Comparison of ENCODE assay signal across 8 cellular contexts in genomic region chr10:59362184-59362966, GRCh38. TPM values are rescaled to one million over a fixed set of nuclear protein-coding genes. Genes with fewer than 3 reads are reported as not detected.
DNase-seq lines count a peak whose midpoint lies in the region; ATAC-seq, FAIRE-seq and TF ChIP-seq lines count a peak whose summit lies in the region.

Gene FAM13C, minus strand, starts transcription at chr10:59362549. Its CDS starts 89 bp downstream, at chr10:59362460.

- ATAC-seq in A549 (peak; percentile 82 to 90), HG02623 (IDR thresholded peaks at IDR 0.05; ENCODE audit: unreplicated experiment) (no peak), HG02763 (IDR thresholded peaks at IDR 0.05; ENCODE audit: unreplicated experiment) (no peak)
- ATAC-seq in naive thymus-derived CD8-positive, alpha-beta T cell, result peak in 1 of 2 donors; percentile 56

- peaks cover 3 to 10% (median 6%) of the 10 kb centered on the region in 4 donors for H3K4me1 Mint-ChIP-seq in naive thymus-derived CD8-positive, alpha-beta T cell

- peak within 1 kb of the TSS in 1 of 2 experiments; percentile 64; a peak in 2 of 6 replicates for H3K27ac ChIP-seq in A549

- H3K36me3 Mint-ChIP-seq in naive thymus-derived CD8-positive, alpha-beta T cell, result no peaks in the 10 kb centered on the region

- POLR2A ChIA-PET in A549 (lab: Yijun Ruan, JAX), result no interaction called here
- POLR2A ChIA-PET in naive thymus-derived CD8-positive, alpha-beta T cell (lab: Charles Lee), result no interaction called here

- in situ Hi-C loops in GM13976 (cut with MboI; ENCODE audit: low sequenced_read_pairs, unreplicated experiment), result no loop called here

- TF ChIP-seq EP300 in A549 (IDR thresholded peaks at IDR 0.05), result no peak

- CTCF ChIA-PET in A549 (lab: Yijun Ruan, JAX), result no interaction called here

- H3K27ac Mint-ChIP-seq in naive thymus-derived CD8-positive, alpha-beta T cell, result peak within 1 kb of the TSS in 1 of 10 donors; percentile 14

- peak within 1 kb of the TSS; percentile 94 for H3K4me2 ChIP-seq in A549

- peaks cover 0 to 4% (median 0%) of the 10 kb centered on the region in 9 donors for H3K9me3 Mint-ChIP-seq in naive thymus-derived CD8-positive, alpha-beta T cell

- H3K9me3 ChIP-seq in A549, result no peaks in the 10 kb centered on the region

- peaks cover 13 to 48% (median 19%) of the 10 kb centered on the region in 5 donors for H3K27me3 Mint-ChIP-seq in naive thymus-derived CD8-positive, alpha-beta T cell

- H3K4me1 ChIP-seq in A549, result peaks cover 5% of the 10 kb centered on the region; the same call in 1 of the 3 replicates

- TF ChIP-seq CTCF in A549 (IDR thresholded peaks at IDR 0.05) (no peak), GM13976 (IDR thresholded peaks at IDR 0.05; ENCODE audit: borderline replicate concordance, control extremely low read depth, extremely low read depth, insufficient read depth, missing control alignments) (no peak), foreskin fibroblast (IDR thresholded peaks at IDR 0.05; ENCODE audit: low read depth, low read length) (no peak)

- peak within 1 kb of the TSS; percentile 31 to 70 (median 54) for H3K4me3 Mint-ChIP-seq in naive thymus-derived CD8-positive, alpha-beta T cell

- 36% methylated on average over 22 of the region's 42 CpGs for WGBS in A549 (ENCODE audit: missing lambda C conversion rate)

- no peak for FAIRE-seq in A549 (lab: Jason Lieb, UNC)

- no peak for TF ChIP-seq POLR2A in A549 (IDR thresholded peaks at IDR 0.05; ENCODE audit: low read length)

- peak within 1 kb of the TSS; percentile 49 for H3K4me3 ChIP-seq in A549
- peak within 1 kb of the TSS; percentile 53 to 58 for H3K4me3 ChIP-seq in foreskin fibroblast (ENCODE audit: low read depth in 1 of 2, low read length in 2 of 2)

- TF ChIP-seq RAD21 in A549 (conservative IDR thresholded peaks at IDR 0.05 in 1 of 2, IDR thresholded peaks at IDR 0.05 in 1 of 2), result no peak

- peak; percentile 7 to 22 for DNase-seq in A549 (ENCODE audit: low read depth in 1 of 2, low spot score in 1 of 2)
- DNase-seq in GM13976 (ENCODE audit: low spot score), result peak; percentile 32
- DNase-seq in NCI-H128 (lab: John Stamatoyannopoulos, UW; ENCODE audit: unreplicated experiment), result peak; percentile 50
- peak; percentile 5 for DNase-seq in activated CD4-positive, alpha-beta T cell treated with anti-CD3 and anti-CD28 coated beads, Interleukin-2, amount 50 U/mL, for 48 hours
- DNase-seq in foreskin fibroblast, result peak; percentile 30 to 76
- DNase-seq in naive thymus-derived CD8-positive, alpha-beta T cell, result no peak

TF ChIP-seq in A549, 52 proteins besides CTCF, POLR2A, EP300 and RAD21:
- TF ChIP-seq MAX (IDR thresholded peaks at IDR 0.05) (peak; percentile 39; the same call in 1 of the 2 replicates), E2F6 (IDR thresholded peaks at IDR 0.05; ENCODE audit: borderline replicate concordance, low read depth) (no peak)

RNA-seq across cellular contexts. Expression of gene FAM13C, which starts in this region (rescaled TPM):
- polyA plus RNA-seq in A549 (2011; rRNA removed), result not detected in 2 replicates
- not detected in 2 replicates for polyA plus RNA-seq in A549 (2012; cell fraction: cytosol; rRNA removed)
- polyA plus RNA-seq in A549 (2012; cell fraction: nucleus; rRNA removed), result not detected in 2 replicates
- not detected in 3 replicates for polyA plus RNA-seq in A549 (2017; fragmentation: RNase III; extraction: RNeasy Plus Mini Kit Qiagen cat#74134 plus additional on column Dnase treatment)
- polyA minus RNA-seq in A549 (2011; rRNA and poly(A)+ RNA removed), result not detected in 2 replicates
- not detected for total RNA-seq in naive thymus-derived CD8-positive, alpha-beta T cell
- polyA plus RNA-seq in naive thymus-derived CD8-positive, alpha-beta T cell, result not detected

Comparison
In these comparisons a context has a peak if more than half of its experiments do, and no peak if none do; other contexts are left out.
1. Peak in DNase-seq, ATAC-seq, H3K4me3 ChIP-seq and H3K4me2 ChIP-seq in A549; RNA of the gene not detected or under 1 TPM.
2. DNase-seq: peak in GM13976 (single experiment), NCI-H128 (single experiment), activated CD4-positive, alpha-beta T cell treated with anti-CD3 and anti-CD28 coated beads, Interleukin-2, amount 50 U/mL, for 48 hours (2 of 2) and foreskin fibroblast (2 of 2); none in naive thymus-derived CD8-positive, alpha-beta T cell (0 of 10).